ENCODE assay signal across 16 cellular contexts in genomic region chr5:129110742-129111141, GRCh38.
"Had no signal": no experiment of that assay in that cellular context is flagged by ENCODE, and none has a peak within 500 bp of the region (broad histone marks: within the 10 kb centered on the region; RNA-seq: fewer than 3 reads in every experiment).

No MANE protein-coding gene starts in this region.

- H3K27me3 ChIP-seq: colonic mucosa, tibial artery, vagina had no signal

- H3K4me1 ChIP-seq: colonic mucosa, tibial artery had no signal

- H3K4me3 ChIP-seq: colonic mucosa, tibial artery, vagina had no signal

- H3K4me1 Mint-ChIP-seq: nephron had no signal

- H3K4me3 Mint-ChIP-seq: activated CD4-positive, alpha-beta T cell treated with anti-CD3 and anti-CD28 coated beads for 36 hours; activated CD8-positive, alpha-beta T cell treated with anti-CD3 and anti-CD28 coated beads for 36 hours; activated T-helper 1 cell treated with anti-CD3 and anti-CD28 coated beads, Interleukin-12 subunit alpha, Interleukin-12 subunit beta, Interleukin-2, Interleukin-4 antibody, amounts not matched to agents 30 ng/mL and 10 ng/mL and 1 ng/mL, durations not matched to agents 14 hours and 24 hours and 36 hours; nephron; T-cell had no signal

- H3K9me3 Mint-ChIP-seq: activated CD8-positive, alpha-beta T cell treated with anti-CD3 and anti-CD28 coated beads for 36 hours; activated T-helper 1 cell treated with anti-CD3 and anti-CD28 coated beads, Interleukin-12 subunit alpha, Interleukin-12 subunit beta, Interleukin-2, Interleukin-4 antibody, amounts not matched to agents 30 ng/mL and 10 ng/mL and 1 ng/mL, durations not matched to agents 14 hours and 24 hours and 36 hours; nephron; T-cell had no signal

- DNase-seq: activated CD4-positive, alpha-beta T cell treated with anti-CD3 and anti-CD28 coated beads for 36 hours; activated CD8-positive, alpha-beta memory T cell treated with anti-CD3 and anti-CD28 coated beads, Interleukin-2, amount 50 U/mL, for 4 hours; activated CD8-positive, alpha-beta T cell treated with anti-CD3 and anti-CD28 coated beads for 36 hours; activated naive CD4-positive, alpha-beta T cell; caudate nucleus; colonic mucosa; effector CD4-positive, alpha-beta T cell; glutamatergic neuron; left cardiac atrium; mesenchymal stem cell; T-cell; tibial artery; WERI-Rb-1 had no signal

- H3K27ac ChIP-seq: colonic mucosa, tibial artery, vagina, WERI-Rb-1 had no signal

- ATAC-seq: activated CD4-positive, alpha-beta T cell treated with anti-CD3 and anti-CD28 coated beads for 36 hours; activated CD8-positive, alpha-beta T cell treated with anti-CD3 and anti-CD28 coated beads for 36 hours; T-cell had no signal

- H3K27me3 Mint-ChIP-seq: activated CD4-positive, alpha-beta T cell treated with anti-CD3 and anti-CD28 coated beads for 36 hours; activated CD8-positive, alpha-beta T cell treated with anti-CD3 and anti-CD28 coated beads for 36 hours; T-cell had no signal

- H3K36me3 ChIP-seq: colonic mucosa had no signal

- H3K9me3 ChIP-seq: colonic mucosa, tibial artery, vagina had no signal

- H3K27ac Mint-ChIP-seq: activated CD4-positive, alpha-beta T cell treated with anti-CD3 and anti-CD28 coated beads for 36 hours; activated CD8-positive, alpha-beta T cell treated with anti-CD3 and anti-CD28 coated beads for 36 hours; activated T-helper 1 cell treated with anti-CD3 and anti-CD28 coated beads, Interleukin-12 subunit alpha, Interleukin-12 subunit beta, Interleukin-2, Interleukin-4 antibody, amounts not matched to agents 30 ng/mL and 10 ng/mL and 1 ng/mL, durations not matched to agents 14 hours and 24 hours and 36 hours; nephron; T-cell had no signal
